9 cellular contexts compared by ENCODE assay signal in genomic region chr16:629289-630023, GRCh38. TPM values are rescaled to one million over a fixed set of nuclear protein-coding genes. Genes with fewer than 3 reads are reported as not detected.
DNase-seq lines count a peak whose midpoint lies in the region; ATAC-seq and TF ChIP-seq lines count a peak whose summit lies in the region.
"Had no signal": no experiment of that assay in that cellular context is flagged by ENCODE, and none has a peak within 500 bp of the region (broad histone marks: within the 10 kb centered on the region; RNA-seq: fewer than 3 reads in every experiment).

No MANE protein-coding gene starts in this region.

- no CpG with 5 or more reads among the region's 29 CpGs for WGBS in H9 (ENCODE audit: extremely low coverage, insufficient read length, low lambda C conversion rate)
- WGBS in ectodermal cell, 2 experiments: 41 to 43% methylated on average over 29 of the region's 29 CpGs

- H3K27me3 ChIP-seq in H9 (ENCODE audit: insufficient read depth, low read length) (no peaks in the 10 kb centered on the region), ectodermal cell (ENCODE audit: control insufficient read depth, insufficient read depth, low read length, poor library complexity, severe bottlenecking) (no peaks in the 10 kb centered on the region), neuron (ENCODE audit: insufficient read depth, low read length) (no peaks in the 10 kb centered on the region), breast epithelium (no peaks in the 10 kb centered on the region)
- H3K27me3 ChIP-seq: brain microvascular endothelial cell had no signal

- peak overlapping the region; percentile 58 for H3K4me3 ChIP-seq in ectodermal cell (ENCODE audit: insufficient read depth, low read depth, low read length)
- H3K4me3 ChIP-seq in neuron (ENCODE audit: low read length): peak overlapping the region; percentile 29
- H3K4me3 ChIP-seq in breast epithelium: no peak overlapping the region

- peaks cover 8% of the 10 kb centered on the region for H3K23me2 ChIP-seq in H9 (ENCODE audit: insufficient read length, low read depth, low read length, poor library complexity, severe bottlenecking)

- H3K79me1 ChIP-seq in H9 (ENCODE audit: insufficient read depth, low read depth, low read length, poor library complexity, severe bottlenecking): no peaks in the 10 kb centered on the region

- no peak for TF ChIP-seq CTCF in H9 (conservative IDR thresholded peaks at IDR 0.05)
- no peak for TF ChIP-seq CTCF in breast epithelium (IDR thresholded peaks at IDR 0.05)

- H3K56ac ChIP-seq in H9 (ENCODE audit: insufficient read length, low read depth, low read length): no peak overlapping the region

- H3K36me3 ChIP-seq in ectodermal cell (ENCODE audit: control insufficient read depth, insufficient read depth, low read length) (peaks cover 9% of the 10 kb centered on the region), neuron (ENCODE audit: insufficient read depth, low read length) (peaks cover 39% of the 10 kb centered on the region), breast epithelium (no peaks in the 10 kb centered on the region)

- no peak overlapping the region for H3K4ac ChIP-seq in H9 (ENCODE audit: low read depth, low read length)

- no peak overlapping the region for H2BK5ac ChIP-seq in H9 (ENCODE audit: insufficient read length, low read length)

- TF ChIP-seq POLR2A in breast epithelium (IDR thresholded peaks at IDR 0.05): no peak

- DNase-seq in H9 (peak; percentile 63), NOMO-1 treated with DMSO at 0.1 percent for 48 hours (lab: John Stamatoyannopoulos, UW; ENCODE audit: unreplicated experiment) (no peak), breast epithelium (ENCODE audit: low spot score in 2 of 2) (no peak)
- DNase-seq: brain microvascular endothelial cell, midbrain, NCI-H446 treated with DMSO at 0.1 percent for 48 hours had no signal

- H3K4me1 Mint-ChIP-seq in H9: peaks cover 6 to 32% of the 10 kb centered on the region in 2 experiments; a peak in 3 of 4 replicates

- intact Hi-C loops in breast epithelium (cut with DNase I; ENCODE audit: low total_unique reads): no loop called here

- H3K18ac ChIP-seq in H9 (ENCODE audit: insufficient read length, low read depth, low read length): no peak overlapping the region

- no peak overlapping the region for H3T11ph ChIP-seq in H9 (ENCODE audit: low read length)

- H3K14ac ChIP-seq in H9 (ENCODE audit: insufficient read depth, low read length): no peak overlapping the region

- no peak for ATAC-seq in GM19328 (IDR thresholded peaks at IDR 0.05; ENCODE audit: unreplicated experiment)

- H2BK12ac ChIP-seq in H9 (ENCODE audit: insufficient read length, low read depth, low read length): no peak overlapping the region

- no peak overlapping the region for H3K4me2 ChIP-seq in H9 (ENCODE audit: insufficient read depth, insufficient read length, low read length)

- peak overlapping the region in 2 of 3 experiments; percentile 57 to 84; a peak in 4 of 7 replicates for H3K27ac Mint-ChIP-seq in H9

- no peaks in the 10 kb centered on the region for H3K9me3 ChIP-seq in H9 (ENCODE audit: control insufficient read depth, low read depth, low read length)
- no peaks in the 10 kb centered on the region for H3K9me3 ChIP-seq in ectodermal cell (ENCODE audit: control insufficient read depth, low read length)
- no peaks in the 10 kb centered on the region for H3K9me3 ChIP-seq in neuron (ENCODE audit: low read length)
- no peaks in the 10 kb centered on the region for H3K9me3 ChIP-seq in breast epithelium

- no peak overlapping the region for H2BK15ac ChIP-seq in H9 (ENCODE audit: low read depth, low read length)

- H4K91ac ChIP-seq in H9 (ENCODE audit: insufficient read length, low read depth, low read length): no peak overlapping the region

- H2AFZ ChIP-seq in H9 (ENCODE audit: low read length) (no peak overlapping the region), neuron (ENCODE audit: low read depth, low read length) (no peak overlapping the region)

- H3K27me3 Mint-ChIP-seq in H9 (ENCODE audit: low read depth): no peaks in the 10 kb centered on the region

- no peak overlapping the region for H2BK120ac ChIP-seq in H9 (ENCODE audit: low read depth, low read length, poor library complexity, severe bottlenecking)

- H3K4me3 Mint-ChIP-seq in H9: peak overlapping the region; percentile 19 to 69; a peak in 4 of 5 replicates

- no peaks in the 10 kb centered on the region for H3K9me3 Mint-ChIP-seq in H9

- H4K5ac ChIP-seq in H9 (ENCODE audit: insufficient read length, low read depth, low read length): no peak overlapping the region

- no peaks in the 10 kb centered on the region for H4K20me1 ChIP-seq in H9 (ENCODE audit: control insufficient read depth, insufficient read depth, insufficient read length)

- H2AK5ac ChIP-seq in H9 (ENCODE audit: insufficient read length, low read length): no peak overlapping the region

- H3K23ac ChIP-seq in H9 (ENCODE audit: insufficient read length, low read depth, low read length): no peak overlapping the region

- no peak overlapping the region for H4K8ac ChIP-seq in H9 (replicated peaks; ENCODE audit: insufficient read length, low read depth, low read length)

- H3K27ac ChIP-seq in H9 (ENCODE audit: insufficient read length, low read depth, low read length): no peak overlapping the region
- H3K27ac ChIP-seq in ectodermal cell (ENCODE audit: insufficient read depth, low read depth, low read length, poor library complexity, severe bottlenecking): peak overlapping the region; percentile 97
- peak overlapping the region in 1 of 2 donors; percentile 7 for H3K27ac ChIP-seq in breast epithelium
- H3K27ac ChIP-seq: brain microvascular endothelial cell had no signal

- H3K79me2 ChIP-seq in H9 (ENCODE audit: insufficient read depth, low read length): no peaks in the 10 kb centered on the region

- peaks cover 0 to 14% (median 0%) of the 10 kb centered on the region in 3 experiments; a peak in 4 of 7 replicates for H3K36me3 Mint-ChIP-seq in H9 (ENCODE audit: insufficient read depth in 1 of 3, low read depth in 3 of 3)

- no peaks in the 10 kb centered on the region; the same call in 1 of the 2 replicates for H3K4me1 ChIP-seq in H9 (ENCODE audit: insufficient read depth, low read length)
- H3K4me1 ChIP-seq in ectodermal cell (ENCODE audit: control insufficient read depth, insufficient read depth, low read length): peaks cover 36% of the 10 kb centered on the region
- H3K4me1 ChIP-seq in neuron (ENCODE audit: insufficient read depth, low read length): peaks cover 39% of the 10 kb centered on the region
- H3K4me1 ChIP-seq in breast epithelium: peaks cover 8 to 16% of the 10 kb centered on the region in 2 donors

- H2BK20ac ChIP-seq in H9 (ENCODE audit: low read depth, low read length, poor library complexity, severe bottlenecking): no peak overlapping the region

- H3K9ac ChIP-seq in H9 (ENCODE audit: extremely low read depth, insufficient read length, low read length): no peak overlapping the region

RNA-seq across cellular contexts. Expression of gene WFIKKN1, which starts 1.3 kb away (rescaled TPM):
- total RNA-seq in H9 (2021) (8.3 and 8.7 TPM in 2 replicates), breast epithelium (under 1 TPM in 2 of 3 donors, not detected in 1; 0.66 to 0.73 TPM)
- 23.1 TPM for polyA plus RNA-seq in ectodermal cell (2013, experiment 1 of 4)
- 30.3 TPM for polyA plus RNA-seq in ectodermal cell (2013, experiment 2 of 4)
- 31.3 TPM for polyA plus RNA-seq in ectodermal cell (2013, experiment 3 of 4)
- polyA plus RNA-seq in ectodermal cell (2013, experiment 4 of 4): 34.0 TPM

RNA-seq across cellular contexts. Expression of gene METTL26, which starts 6.6 kb away (rescaled TPM):
- total RNA-seq in H9 (2021) (108 and 109 TPM in 2 replicates), breast epithelium (100 to 1,000 TPM; 108 to 136 (median 130) TPM)
- 57.5 TPM for polyA plus RNA-seq in ectodermal cell (2013, experiment 1 of 4)
- polyA plus RNA-seq in ectodermal cell (2013, experiment 2 of 4): 60.6 TPM
- polyA plus RNA-seq in ectodermal cell (2013, experiment 3 of 4): 67.3 TPM
- 70.6 TPM for polyA plus RNA-seq in ectodermal cell (2013, experiment 4 of 4)

RNA-seq across cellular contexts. Expression of gene MCRIP2, which starts 12.2 kb away (rescaled TPM):
- total RNA-seq in H9 (2021) (50.5 and 52.5 TPM in 2 replicates), breast epithelium (10 to 100 TPM; 26.8 to 39.7 (median 34.9) TPM)
- polyA plus RNA-seq in ectodermal cell (2013, experiment 1 of 4): 6.4 TPM
- polyA plus RNA-seq in ectodermal cell (2013, experiment 2 of 4): 5.7 TPM
- 7.8 TPM for polyA plus RNA-seq in ectodermal cell (2013, experiment 3 of 4)
- 8.3 TPM for polyA plus RNA-seq in ectodermal cell (2013, experiment 4 of 4)

RNA-seq across cellular contexts. Expression of gene WDR90, which starts 19.7 kb away (rescaled TPM):
- 61.8 and 68.2 TPM in 2 replicates for total RNA-seq in H9 (2021)
- 65.7 TPM for polyA plus RNA-seq in ectodermal cell (2013, experiment 1 of 4)
- polyA plus RNA-seq in ectodermal cell (2013, experiment 2 of 4): 67.4 TPM
- polyA plus RNA-seq in ectodermal cell (2013, experiment 3 of 4): 42.8 TPM
- 52.4 TPM for polyA plus RNA-seq in ectodermal cell (2013, experiment 4 of 4)
- total RNA-seq in breast epithelium: 10 to 100 TPM in 2 of 3 donors, 1 to 10 TPM in 1; 9.6 to 26.9 (median 22.7) TPM

RNA-seq across cellular contexts. Expression of gene RHOT2, which starts 38.5 kb away (rescaled TPM):
- total RNA-seq in H9 (2021) (206 and 210 TPM in 2 replicates), breast epithelium (10 to 100 TPM; 39.4 to 90.8 (median 66.9) TPM)
- polyA plus RNA-seq in ectodermal cell (2013, experiment 1 of 4): 131 TPM
- 108 TPM for polyA plus RNA-seq in ectodermal cell (2013, experiment 2 of 4)
- polyA plus RNA-seq in ectodermal cell (2013, experiment 3 of 4): 106 TPM
- polyA plus RNA-seq in ectodermal cell (2013, experiment 4 of 4): 113 TPM

Comparison
In these comparisons a context has a peak if more than half of its experiments do, and no peak if none do; other contexts are left out.
1. H3K4me3 ChIP-seq: peak in ectodermal cell (single experiment) and neuron (single experiment); none in breast epithelium (0 of 3).